8 cellular contexts compared by ENCODE assay signal in genomic region chr2:86221066-86221684, GRCh38. TPM values are rescaled to one million over a fixed set of nuclear protein-coding genes. Genes with fewer than 3 reads are reported as not detected.
DNase-seq lines count a peak whose midpoint lies in the region; TF ChIP-seq lines count a peak whose summit lies in the region.

No MANE protein-coding gene starts in this region.

- 52% methylated on average over 5 of the region's 5 CpGs for WGBS in SK-N-SH (ENCODE audit: low lambda C conversion rate)

- H3K4me1 ChIP-seq in SK-N-SH (ENCODE audit: control insufficient read depth in 1 of 2, insufficient read depth in 2 of 2, low read depth in 1 of 2, low read length in 1 of 2) = peaks cover 6 to 27% of the 10 kb centered on the region in 2 experiments; a peak in 2 of 4 replicates

- DNase-seq in GDM1 (lab: John Stamatoyannopoulos, UW) (peak; percentile 31), HuH-7.5 (ENCODE audit: low spot score) (peak; percentile 51), SK-N-SH (peak; percentile 71), amniotic epithelial cell (ENCODE audit: low read depth) (peak; percentile 57), iPS-NIHi11 (ENCODE audit: low spot score) (peak; percentile 75), epidermal melanocyte (ENCODE audit: insufficient read length, low spot score) (no peak), DMS153 treated with DMSO at 0.1 percent for 48 hours (lab: John Stamatoyannopoulos, UW; ENCODE audit: unreplicated experiment) (no peak)
- peak; percentile 60 for DNase-seq in stimulated activated CD4-positive, alpha-beta T cell treated with anti-CD3 and anti-CD28 coated beads, Interleukin-1b, Interleukin-23, amount 100 ng/mL, for 48 hours

- H3K36me3 ChIP-seq in SK-N-SH (replicated peaks in 1 of 2; ENCODE audit: control insufficient read depth in 1 of 2, insufficient read depth in 2 of 2, low read length in 1 of 2) = no peaks in the 10 kb centered on the region

- no peak overlapping the region for H3K4me3 ChIP-seq in SK-N-SH (ENCODE audit: low read depth in 2 of 2, low read length in 1 of 2)

- no peak overlapping the region for H3K4me2 ChIP-seq in SK-N-SH

- TF ChIP-seq EP300 in SK-N-SH (IDR thresholded peaks at IDR 0.05; ENCODE audit: borderline replicate concordance in 1 of 2, low read depth in 1 of 2, low read length in 1 of 2) = no peak

- H3K79me2 ChIP-seq in SK-N-SH (ENCODE audit: insufficient read depth) = no peaks in the 10 kb centered on the region

- POLR2A ChIA-PET in SK-N-SH (lab: Yijun Ruan, JAX) = interaction anchor here (0.6 to 2.3 kb wide), 3 partner anchors 24 to 221 kb away, joined by 3 to 8 read pairs (median 3); partner anchors contain the start of gene KDM3A

- no peaks in the 10 kb centered on the region for H3K27me3 ChIP-seq in SK-N-SH (ENCODE audit: insufficient read depth)

- TF ChIP-seq CTCF in SK-N-SH (IDR thresholded peaks at IDR 0.05) = peak; percentile 97

- no peaks in the 10 kb centered on the region for H3K9me3 ChIP-seq in SK-N-SH

- no peaks in the 10 kb centered on the region for H3K9me2 ChIP-seq in SK-N-SH

- no peaks in the 10 kb centered on the region for H3F3A ChIP-seq in SK-N-SH (replicated peaks; ENCODE audit: insufficient read depth)

- H3K27ac ChIP-seq in SK-N-SH (ENCODE audit: low read depth in 2 of 2, low read length in 1 of 2) = no peak overlapping the region

- no peaks in the 10 kb centered on the region for H4K20me1 ChIP-seq in SK-N-SH (ENCODE audit: insufficient read depth)

- peak; percentile 88 for TF ChIP-seq RAD21 in SK-N-SH (IDR thresholded peaks at IDR 0.05; ENCODE audit: low read length)

- no peak overlapping the region; the same call in 1 of the 2 replicates for H2AFZ ChIP-seq in SK-N-SH (ENCODE audit: low read depth)

- CTCF ChIA-PET in SK-N-SH (lab: Yijun Ruan, JAX) = interaction anchor here (0.5 to 6.4 kb wide), 51 partner anchors 8 to 402 kb away, joined by 3 to 150 read pairs (median 5); partner anchors contain the start of genes IMMT, MRPL35 and REEP1

- no peak overlapping the region for H3K9ac ChIP-seq in SK-N-SH

TF ChIP-seq in SK-N-SH, 30 proteins besides CTCF, POLR2A, EP300 and RAD21:
- TF ChIP-seq SMC3 (IDR thresholded peaks at IDR 0.05; ENCODE audit: low read depth, low read length) (peak; percentile 79), REST (IDR thresholded peaks at IDR 0.05; ENCODE audit: low read depth, low read length) (no peak), MXI1 (IDR thresholded peaks at IDR 0.05; ENCODE audit: low read depth, low read length) (no peak), RXRA (IDR thresholded peaks at IDR 0.05; ENCODE audit: borderline replicate concordance, low read depth) (no peak), NRF1 (IDR thresholded peaks at IDR 0.05; ENCODE audit: low read depth, low read length) (no peak)

RNA-seq across cellular contexts. Expression of gene MRPL35, which starts 21.9 kb away (rescaled TPM):
- polyA plus RNA-seq in SK-N-SH (2012; rRNA removed) = 33.0 and 36.6 TPM in 2 replicates
- polyA plus RNA-seq in SK-N-SH (2012; cell fraction: cytosol; rRNA removed) = 30.0 and 35.2 TPM in 2 replicates
- polyA plus RNA-seq in SK-N-SH (2012; cell fraction: nucleus; rRNA removed) = 15.0 and 25.6 TPM in 2 replicates

RNA-seq across cellular contexts. Expression of gene IMMT, which starts 25.9 kb away (rescaled TPM):
- 36.3 and 48.5 TPM in 2 replicates for polyA plus RNA-seq in SK-N-SH (2012; rRNA removed)
- polyA plus RNA-seq in SK-N-SH (2012; cell fraction: cytosol; rRNA removed) = 48.3 and 51.1 TPM in 2 replicates
- 30.2 and 52.0 TPM in 2 replicates for polyA plus RNA-seq in SK-N-SH (2012; cell fraction: nucleus; rRNA removed)

Comparison
In these comparisons a context has a peak if more than half of its experiments do, and no peak if none do; other contexts are left out.
1. DNase-seq: peak in GDM1 (single experiment), HuH-7.5 (single experiment), SK-N-SH (single experiment), amniotic epithelial cell (single experiment), iPS-NIHi11 (single experiment) and stimulated activated CD4-positive, alpha-beta T cell treated with anti-CD3 and anti-CD28 coated beads, Interleukin-1b, Interleukin-23, amount 100 ng/mL, for 48 hours (single experiment); none in epidermal melanocyte (single experiment) and DMS153 treated with DMSO at 0.1 percent for 48 hours (single experiment).